8 cellular contexts compared by ENCODE assay signal in genomic region chr11:17504330-17505107, GRCh38. TPM values are rescaled to one million over a fixed set of nuclear protein-coding genes. Genes with fewer than 3 reads are reported as not detected.
DNase-seq lines count a peak whose midpoint lies in the region; ATAC-seq and TF ChIP-seq lines count a peak whose summit lies in the region.

No MANE protein-coding gene starts in this region.

- H3K36me3 Mint-ChIP-seq in naive thymus-derived CD8-positive, alpha-beta T cell, result no peaks in the 10 kb centered on the region
- H3K36me3 Mint-ChIP-seq in stimulated activated effector memory CD8-positive, alpha-beta T cell treated with anti-CD3 and anti-CD28 coated beads, Interleukin-12 subunit alpha, Interleukin-12 subunit beta, amount 100 ng/mL, for 72 hours, result no peaks in the 10 kb centered on the region

- peak overlapping the region in 1 of 10 donors; percentile 28 for H3K27ac Mint-ChIP-seq in naive thymus-derived CD8-positive, alpha-beta T cell
- peak overlapping the region; percentile 37 for H3K27ac Mint-ChIP-seq in stimulated activated effector memory CD8-positive, alpha-beta T cell treated with anti-CD3 and anti-CD28 coated beads, Interleukin-12 subunit alpha, Interleukin-12 subunit beta, amount 100 ng/mL, for 72 hours

- DNase-seq in AG04450 (ENCODE audit: low read depth, low spot score) (peak; percentile 6), NOMO-1 treated with dmso at 0.1 percent for 144 hours (lab: John Stamatoyannopoulos, UW; ENCODE audit: unreplicated experiment) (peak; percentile 50), activated T-cell treated with anti-CD3 and anti-CD28 coated beads for 1 hour (ENCODE audit: low read depth) (peak; percentile 73), epithelial cell of proximal tubule (ENCODE audit: low read depth) (no peak)
- DNase-seq in naive thymus-derived CD8-positive, alpha-beta T cell, result peak; percentile 61 to 87 (median 73)
- DNase-seq in stimulated activated effector memory CD8-positive, alpha-beta T cell treated with anti-CD3 and anti-CD28 coated beads, Interleukin-12 subunit alpha, Interleukin-12 subunit beta, amount 100 ng/mL, for 72 hours (ENCODE audit: low spot score in 2 of 2), result peak; percentile 65 to 86

- no peak overlapping the region for H3K27ac ChIP-seq in AG04450 (ENCODE audit: low read depth, low read length)

- POLR2A ChIA-PET in AG04450 (lab: Yijun Ruan, JAX), result no interaction called here
- POLR2A ChIA-PET in naive thymus-derived CD8-positive, alpha-beta T cell (lab: Charles Lee), result no interaction called here

- peaks cover 7% of the 10 kb centered on the region for H3K27me3 ChIP-seq in AG04450 (ENCODE audit: control insufficient read depth, insufficient read depth, low read length)

- no peaks in the 10 kb centered on the region for H3K9me3 ChIP-seq in AG04450 (ENCODE audit: control insufficient read depth, insufficient read depth, low read length)

- CTCF ChIA-PET in AG04450 (lab: Charles Lee), result interaction anchor here (0.6 to 4.8 kb wide), 13 partner anchors 24 to 284 kb away, joined by 3 to 48 read pairs (median 4); partner anchors contain the start of genes KCNJ11 and NCR3LG1

- TF ChIP-seq CTCF in AG04450 (IDR thresholded peaks at IDR 0.05; ENCODE audit: low read depth, low read length), result peak; percentile 89
- TF ChIP-seq CTCF in epithelial cell of proximal tubule (conservative IDR thresholded peaks at IDR 0.05; ENCODE audit: low read depth, low read length), result peak; percentile 82

- H3K27me3 Mint-ChIP-seq in naive thymus-derived CD8-positive, alpha-beta T cell, result peaks cover 0 to 14% (median 4%) of the 10 kb centered on the region in 5 donors

- H3K4me3 ChIP-seq in AG04450 (ENCODE audit: low read depth, low read length) (no peak overlapping the region), epithelial cell of proximal tubule (ENCODE audit: low read depth, low read length) (no peak overlapping the region)

- no peak for TF ChIP-seq EP300 in Ishikawa (IDR thresholded peaks at IDR 0.05; ENCODE audit: borderline replicate concordance)

- peak; percentile 60 for ATAC-seq in GM18909 (IDR thresholded peaks at IDR 0.05; ENCODE audit: poor library complexity, unreplicated experiment)
- ATAC-seq in naive thymus-derived CD8-positive, alpha-beta T cell, result peak; percentile 81 to 92
- ATAC-seq in stimulated activated effector memory CD8-positive, alpha-beta T cell treated with anti-CD3 and anti-CD28 coated beads, Interleukin-12 subunit alpha, Interleukin-12 subunit beta, amount 100 ng/mL, for 72 hours, result peak; percentile 69

- H3K9me3 Mint-ChIP-seq in naive thymus-derived CD8-positive, alpha-beta T cell, result no peaks in the 10 kb centered on the region
- no peaks in the 10 kb centered on the region for H3K9me3 Mint-ChIP-seq in stimulated activated effector memory CD8-positive, alpha-beta T cell treated with anti-CD3 and anti-CD28 coated beads, Interleukin-12 subunit alpha, Interleukin-12 subunit beta, amount 100 ng/mL, for 72 hours

- peak; percentile 91 for TF ChIP-seq RAD21 in Ishikawa (IDR thresholded peaks at IDR 0.05; ENCODE audit: low read depth)

- no peak overlapping the region for H3K4me3 Mint-ChIP-seq in naive thymus-derived CD8-positive, alpha-beta T cell
- H3K4me3 Mint-ChIP-seq in stimulated activated effector memory CD8-positive, alpha-beta T cell treated with anti-CD3 and anti-CD28 coated beads, Interleukin-12 subunit alpha, Interleukin-12 subunit beta, amount 100 ng/mL, for 72 hours, result no peak overlapping the region

- no peaks in the 10 kb centered on the region for H3K4me1 Mint-ChIP-seq in naive thymus-derived CD8-positive, alpha-beta T cell
- no peaks in the 10 kb centered on the region for H3K4me1 Mint-ChIP-seq in stimulated activated effector memory CD8-positive, alpha-beta T cell treated with anti-CD3 and anti-CD28 coated beads, Interleukin-12 subunit alpha, Interleukin-12 subunit beta, amount 100 ng/mL, for 72 hours

TF ChIP-seq in Ishikawa, 13 proteins besides CTCF, POLR2A, EP300 and RAD21:
- TF ChIP-seq FOXM1 (IDR thresholded peaks at IDR 0.05; ENCODE audit: borderline replicate concordance, low read depth), result no peak
- TF ChIP-seq MAX (IDR thresholded peaks at IDR 0.05), result no peak
- TF ChIP-seq USF1 (IDR thresholded peaks at IDR 0.05), result no peak
- TF ChIP-seq CREB1 (IDR thresholded peaks at IDR 0.05; ENCODE audit: low read depth), result no peak
- TF ChIP-seq REST (IDR thresholded peaks at IDR 0.05; ENCODE audit: low read depth), result no peak
- no peak for TF ChIP-seq TEAD4 (IDR thresholded peaks at IDR 0.05)
- no peak for TF ChIP-seq NFIC (IDR thresholded peaks at IDR 0.05)
- TF ChIP-seq ZBTB7A (IDR thresholded peaks at IDR 0.05; ENCODE audit: low read depth), result no peak
- no peak for TF ChIP-seq TCF12 (IDR thresholded peaks at IDR 0.05; ENCODE audit: low read depth)
- no peak for TF ChIP-seq EGR1 (IDR thresholded peaks at IDR 0.05)
- no peak for TF ChIP-seq CEBPB (IDR thresholded peaks at IDR 0.05)

RNA-seq across cellular contexts. Expression of gene ABCC8, which starts 27.9 kb away (rescaled TPM):
- not detected in 2 replicates for polyA plus RNA-seq in AG04450 (2011; rRNA removed)
- polyA minus RNA-seq in AG04450 (2011; rRNA and poly(A)+ RNA removed), result not detected in 2 replicates
- total RNA-seq in epithelial cell of proximal tubule, result not detected in 2 replicates
- total RNA-seq in naive thymus-derived CD8-positive, alpha-beta T cell, result not detected
- not detected for polyA plus RNA-seq in naive thymus-derived CD8-positive, alpha-beta T cell

RNA-seq across cellular contexts. Expression of gene USH1C, which starts 39.7 kb away (rescaled TPM):
- not detected in 2 replicates for polyA plus RNA-seq in AG04450 (2011; rRNA removed)
- polyA minus RNA-seq in AG04450 (2011; rRNA and poly(A)+ RNA removed), result not detected in 2 replicates
- total RNA-seq in epithelial cell of proximal tubule, result 1.1 TPM in 1 of 2 replicates, not detected in the other
- total RNA-seq in naive thymus-derived CD8-positive, alpha-beta T cell, result not detected
- polyA plus RNA-seq in naive thymus-derived CD8-positive, alpha-beta T cell, result not detected

RNA-seq across cellular contexts. Expression of gene OTOG, which starts 42.5 kb away (rescaled TPM):
- not detected in 2 replicates for polyA plus RNA-seq in AG04450 (2011; rRNA removed)
- polyA minus RNA-seq in AG04450 (2011; rRNA and poly(A)+ RNA removed), result not detected in 2 replicates
- total RNA-seq in epithelial cell of proximal tubule, result not detected in 2 replicates
- not detected for total RNA-seq in naive thymus-derived CD8-positive, alpha-beta T cell
- not detected for polyA plus RNA-seq in naive thymus-derived CD8-positive, alpha-beta T cell
